In genomic region chr1:204941415-204942338, GRCh38 we compare ENCODE assay signal across 8 cellular contexts.
A peak's percentile ranks its signal among the peaks of the same experiment; 100 is the strongest.
DNase-seq lines count a peak whose midpoint lies in the region; ATAC-seq and TF ChIP-seq lines count a peak whose summit lies in the region.

No MANE protein-coding gene starts in this region.

- peak; percentile 82 for TF ChIP-seq CTCF in chondrocyte (IDR thresholded peaks at IDR 0.05)

- H3K27me3 ChIP-seq in layer of hippocampus (ENCODE audit: control insufficient read depth, insufficient read depth, low read length) = no peaks in the 10 kb centered on the region

- H3K27me3 Mint-ChIP-seq in T-helper 2 cell treated with Interferon-gamma antibody and Interleukin-4, amounts not matched to agents 5 μg/mL and 100 μg/mL, for 36 hours (ENCODE audit: low read depth) = no peaks in the 10 kb centered on the region
- peaks cover 40% of the 10 kb centered on the region for H3K27me3 Mint-ChIP-seq in chondrocyte (ENCODE audit: low read depth)

- no peak for ATAC-seq in GM18511 (IDR thresholded peaks at IDR 0.05; ENCODE audit: unreplicated experiment)

- DNase-seq in activated T-cell treated with anti-CD3 and anti-CD28 coated beads for 1 hour (ENCODE audit: low read depth) (peak; percentile 32), activated T-cell treated with anti-CD3 and anti-CD28 coated beads for 4 hours (no peak), NCI-H1417 treated with DMSO at 0.1 percent for 48 hours (lab: John Stamatoyannopoulos, UW) (peak; percentile 6), chondrocyte (ENCODE audit: low spot score) (no peak)
- peak; percentile 34 for DNase-seq in T-helper 2 cell treated with Interferon-gamma antibody and Interleukin-4, amounts not matched to agents 5 μg/mL and 100 μg/mL, for 36 hours (ENCODE audit: low spot score)
- DNase-seq in stimulated activated CD8-positive, alpha-beta memory T cell treated with anti-CD3 and anti-CD28 coated beads, Interleukin-15, amount 100 ng/mL, for 1 hour (ENCODE audit: low read depth) = peak; percentile 8

- peak overlapping the region; percentile 0 for H3K27ac ChIP-seq in layer of hippocampus (ENCODE audit: low read depth, low read length)

- H3K4me1 Mint-ChIP-seq in T-helper 2 cell treated with Interferon-gamma antibody and Interleukin-4, amounts not matched to agents 5 μg/mL and 100 μg/mL, for 36 hours (ENCODE audit: low read depth) = no peaks in the 10 kb centered on the region
- no peaks in the 10 kb centered on the region for H3K4me1 Mint-ChIP-seq in chondrocyte (ENCODE audit: low read depth)

- H3K4me3 Mint-ChIP-seq in T-helper 2 cell treated with Interferon-gamma antibody and Interleukin-4, amounts not matched to agents 5 μg/mL and 100 μg/mL, for 36 hours = no peak overlapping the region
- no peak overlapping the region for H3K4me3 Mint-ChIP-seq in chondrocyte (ENCODE audit: unreplicated experiment)

- no peaks in the 10 kb centered on the region for H3K9me3 Mint-ChIP-seq in T-helper 2 cell treated with Interferon-gamma antibody and Interleukin-4, amounts not matched to agents 5 μg/mL and 100 μg/mL, for 36 hours
- no peaks in the 10 kb centered on the region for H3K9me3 Mint-ChIP-seq in chondrocyte (ENCODE audit: low read depth)

- no peak overlapping the region for H3K27ac Mint-ChIP-seq in T-helper 2 cell treated with Interferon-gamma antibody and Interleukin-4, amounts not matched to agents 5 μg/mL and 100 μg/mL, for 36 hours
- no peak overlapping the region for H3K27ac Mint-ChIP-seq in chondrocyte (ENCODE audit: unreplicated experiment)

- H3K36me3 Mint-ChIP-seq in T-helper 2 cell treated with Interferon-gamma antibody and Interleukin-4, amounts not matched to agents 5 μg/mL and 100 μg/mL, for 36 hours (ENCODE audit: low read depth) = no peaks in the 10 kb centered on the region
- no peaks in the 10 kb centered on the region for H3K36me3 Mint-ChIP-seq in chondrocyte (ENCODE audit: low read depth)

Comparison
In these comparisons a context has a peak if more than half of its experiments do, and no peak if none do; other contexts are left out.
1. DNase-seq: peak in activated T-cell treated with anti-CD3 and anti-CD28 coated beads for 1 hour (single experiment), NCI-H1417 treated with DMSO at 0.1 percent for 48 hours (single experiment), T-helper 2 cell treated with Interferon-gamma antibody and Interleukin-4, amounts not matched to agents 5 μg/mL and 100 μg/mL, for 36 hours (single experiment) and stimulated activated CD8-positive, alpha-beta memory T cell treated with anti-CD3 and anti-CD28 coated beads, Interleukin-15, amount 100 ng/mL, for 1 hour (single experiment); none in activated T-cell treated with anti-CD3 and anti-CD28 coated beads for 4 hours (single experiment) and chondrocyte (single experiment).